In the genomic region with DNA sequence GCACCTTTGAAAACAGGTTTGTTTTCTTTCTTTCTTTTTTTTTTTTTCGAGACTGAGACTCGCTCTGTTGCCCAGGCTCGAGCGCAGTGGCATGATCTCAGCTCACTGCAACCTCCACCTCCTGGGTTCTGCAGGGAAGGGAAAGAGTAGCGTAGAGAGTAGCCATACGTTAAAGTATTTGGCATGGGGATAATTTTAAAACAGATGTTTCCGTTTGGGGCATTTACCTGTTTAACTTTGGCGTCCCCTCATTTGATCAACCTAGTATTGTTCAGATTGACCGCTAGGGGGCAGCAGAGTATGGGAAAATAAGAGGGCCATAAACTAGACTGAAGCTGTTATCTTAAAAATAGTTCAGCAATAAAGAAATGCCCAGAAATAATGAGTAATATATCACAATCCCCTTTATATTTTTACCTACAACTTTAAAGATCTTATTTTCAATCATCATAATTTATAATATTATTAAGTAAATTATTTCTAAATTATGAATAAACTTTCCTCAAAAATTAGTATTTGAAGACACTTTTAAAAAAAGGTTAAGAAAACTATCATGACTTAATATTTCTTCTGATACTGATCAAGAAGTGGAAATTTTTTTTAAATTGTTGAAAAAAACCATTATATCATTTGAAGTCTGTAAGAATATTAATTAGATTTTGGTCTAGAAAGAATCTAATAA, we compare ENCODE assay signal across 9 cellular contexts. TPM values are rescaled to one million over a fixed set of nuclear protein-coding genes. Genes with fewer than 3 reads are reported as not detected.
DNase-seq lines count a peak whose midpoint lies in the region; ATAC-seq and TF ChIP-seq lines count a peak whose summit lies in the region.
"Had no signal": no experiment of that assay in that cellular context is flagged by ENCODE, and none has a peak within 500 bp of the region (broad histone marks: within the 10 kb centered on the region; RNA-seq: fewer than 3 reads in every experiment).

No MANE protein-coding gene starts in this region.

- no peaks in the 10 kb centered on the region for H3F3A ChIP-seq in SU-DHL-6 (ENCODE audit: insufficient read depth)

- 22% methylated on average over 9 of the region's 9 CpGs for WGBS in right cardiac atrium

- H3K9me2 ChIP-seq in SU-DHL-6 (replicated peaks; ENCODE audit: insufficient read depth, low read length) = no peaks in the 10 kb centered on the region

- no peaks in the 10 kb centered on the region for H3K27me3 ChIP-seq in SU-DHL-6 (ENCODE audit: low read length)
- no peaks in the 10 kb centered on the region for H3K27me3 ChIP-seq in right cardiac atrium (ENCODE audit: control insufficient read depth, insufficient read depth)
- no peaks in the 10 kb centered on the region for H3K27me3 ChIP-seq in gastrocnemius medialis

- peak overlapping the region; percentile 72 for H3K4me2 ChIP-seq in SU-DHL-6 (ENCODE audit: low read depth, low read length, poor library complexity, severe bottlenecking)

- H3K4me1 ChIP-seq in right cardiac atrium (ENCODE audit: control insufficient read depth, insufficient read depth, low read length) (no peaks in the 10 kb centered on the region), gastrocnemius medialis (no peaks in the 10 kb centered on the region)

- H4K20me1 ChIP-seq in SU-DHL-6 (ENCODE audit: low read depth, low read length) = no peaks in the 10 kb centered on the region

- ATAC-seq in right cardiac atrium = peak; percentile 70 to 72
- ATAC-seq in gastrocnemius medialis = peak; percentile 54 to 82

- H3K9me3 ChIP-seq in SU-DHL-6 (ENCODE audit: insufficient read depth, low read length) (no peaks in the 10 kb centered on the region), right cardiac atrium (ENCODE audit: control insufficient read depth, low read length) (no peaks in the 10 kb centered on the region), gastrocnemius medialis (no peaks in the 10 kb centered on the region)

- in situ Hi-C loops in G401 (cut with HindIII; ENCODE audit: low sequenced_read_pairs) = loop anchor here (25.0 kb wide), 1 partner anchor 257 kb away; the partner anchor contains the start of gene SLC18B1
- in situ Hi-C loops in gastrocnemius medialis (cut with MboI; ENCODE audit: low sequenced_read_pairs in 4 of 4) = loop anchor here in 3 of 4 donors (25.0 kb wide), 3 partner anchors 232 to 1032 kb away; partner anchors contain the start of genes SLC18B1 (in 1 of the 3) and VNN2 (in 1 of the 3)

- H3K4me3 ChIP-seq in SU-DHL-6 (ENCODE audit: insufficient read depth, low read length, poor library complexity, severe bottlenecking) (peak overlapping the region; percentile 22), right cardiac atrium (ENCODE audit: low read length) (no peak overlapping the region), gastrocnemius medialis (no peak overlapping the region)

- peak; percentile 61 for TF ChIP-seq CTCF in SU-DHL-6 (IDR thresholded peaks at IDR 0.05; ENCODE audit: insufficient read depth, low read length, poor library complexity, severe bottlenecking)
- peak; percentile 55 to 86 (median 68) for TF ChIP-seq CTCF in gastrocnemius medialis (IDR thresholded peaks at IDR 0.05 in 4 of 5, conservative IDR thresholded peaks at IDR 0.05 in 1 of 5)

- H3K27ac ChIP-seq in SU-DHL-6 (ENCODE audit: low read depth, low read length) (no peak overlapping the region), right cardiac atrium (ENCODE audit: low read length) (no peak overlapping the region), gastrocnemius medialis (no peak overlapping the region)

- DNase-seq in G401 (ENCODE audit: low spot score) = peak; percentile 79
- DNase-seq in HCEC 1CT = peak; percentile 47
- peak; percentile 32 for DNase-seq in MV-4-11 (lab: John Stamatoyannopoulos, UW)
- DNase-seq in amniotic epithelial cell (ENCODE audit: low read depth) = peak; percentile 56
- DNase-seq in right cardiac atrium = peak in 1 of 3 donors; percentile 39
- peak; percentile 14 to 24 for DNase-seq in gastrocnemius medialis
- DNase-seq in GOT3 (lab: John Stamatoyannopoulos, UW) = no peak

- peak overlapping the region; percentile 54 for H3K9ac ChIP-seq in SU-DHL-6 (ENCODE audit: low read length)

- intact Hi-C loops in right cardiac atrium (cut with DNase I) = loop anchor here in 1 of 4 donors (10.0 kb wide), 1 partner anchor 264 kb away; the partner anchor contains the start of gene SLC18B1
- intact Hi-C loops in gastrocnemius medialis (cut with DNase I; ENCODE audit: low total_unique reads) = loop anchor here (2.0 to 5.0 kb wide), 3 partner anchors 268 to 1387 kb away; partner anchors contain the start of gene SLC18B1

- H3K36me3 ChIP-seq in SU-DHL-6 (ENCODE audit: low read length) = no peaks in the 10 kb centered on the region
- H3K36me3 ChIP-seq in gastrocnemius medialis = no peaks in the 10 kb centered on the region

- H2AFZ ChIP-seq in SU-DHL-6 (ENCODE audit: low read depth, low read length, severe bottlenecking) = peak overlapping the region; percentile 99

- H3K79me2 ChIP-seq in SU-DHL-6 (ENCODE audit: insufficient read depth, low read length) = no peaks in the 10 kb centered on the region

- no peak for TF ChIP-seq POLR2A in gastrocnemius medialis (IDR thresholded peaks at IDR 0.05)

RNA-seq across cellular contexts. Expression of gene TAAR9, which starts 7.6 kb away (rescaled TPM):
- total RNA-seq in G401 (2014; rRNA removed; shearing (Covaris generic)) = not detected in 2 replicates
- not detected for total RNA-seq in right cardiac atrium
- polyA plus RNA-seq in right cardiac atrium = not detected
- not detected for total RNA-seq in gastrocnemius medialis

RNA-seq across cellular contexts. Expression of gene STX7, which starts 17.5 kb away (rescaled TPM):
- 1.4 and 3.5 TPM in 2 replicates for total RNA-seq in G401 (2014; rRNA removed; shearing (Covaris generic))
- total RNA-seq in right cardiac atrium (10 to 100 TPM; 45.6 to 69.7 (median 62.3) TPM), gastrocnemius medialis (10 to 100 TPM; 18.2 to 64.3 (median 20.6) TPM)
- polyA plus RNA-seq in right cardiac atrium = 14.2 TPM

RNA-seq across cellular contexts. Expression of gene TAAR8, which starts 22.0 kb away (rescaled TPM):
- not detected in 2 replicates for total RNA-seq in G401 (2014; rRNA removed; shearing (Covaris generic))
- total RNA-seq in right cardiac atrium = not detected
- not detected for polyA plus RNA-seq in right cardiac atrium
- total RNA-seq in gastrocnemius medialis = not detected
- total RNA-seq: temporal lobe had no signal

RNA-seq across cellular contexts. Expression of gene TAAR6, which starts 39.7 kb away (rescaled TPM):
- total RNA-seq in G401 (2014; rRNA removed; shearing (Covaris generic)) = not detected in 2 replicates
- not detected for total RNA-seq in right cardiac atrium
- not detected for polyA plus RNA-seq in right cardiac atrium
- total RNA-seq in gastrocnemius medialis = not detected
- total RNA-seq: temporal lobe had no signal

RNA-seq across cellular contexts. Expression of gene TAAR5, which starts 59.1 kb away (rescaled TPM):
- not detected in 2 replicates for total RNA-seq in G401 (2014; rRNA removed; shearing (Covaris generic))
- total RNA-seq in right cardiac atrium (not detected), gastrocnemius medialis (not detected)
- polyA plus RNA-seq in right cardiac atrium = not detected
- total RNA-seq: temporal lobe had no signal
